1 cellular context compared by ENCODE assay signal in genomic region chr2:6919912-6920905, GRCh38.
TF ChIP-seq lines count a peak whose summit lies in the region.

No MANE protein-coding gene starts in this region.

TF ChIP-seq in endothelial cell of umbilical vein, 7 proteins besides CTCF, POLR2A, EP300 and RAD21:
- no peak for TF ChIP-seq EZH2 (IDR thresholded peaks at IDR 0.05; ENCODE audit: borderline replicate concordance, low read depth, low read length, severe bottlenecking)
- TF ChIP-seq FOS (IDR thresholded peaks at IDR 0.05; ENCODE audit: borderline replicate concordance, insufficient read depth, low read length) = no peak
- no peak for TF ChIP-seq POLR2AphosphoS5 (IDR thresholded peaks at IDR 0.05; ENCODE audit: insufficient read depth, low read depth, low read length)
- no peak for TF ChIP-seq JUN (IDR thresholded peaks at IDR 0.05; ENCODE audit: borderline replicate concordance, insufficient read depth, insufficient read length, low read depth)
- no peak for TF ChIP-seq MAX (IDR thresholded peaks at IDR 0.05; ENCODE audit: insufficient read depth, insufficient read length)
- TF ChIP-seq MYC (IDR thresholded peaks at IDR 0.05; ENCODE audit: low read depth, low read length) = no peak
TF ChIP-seq in endothelial cell of umbilical vein: peak in this region for 0.
